In genomic region chr15:22916606-22917350, GRCh38 we compare ENCODE assay signal across 25 cellular contexts.
DNase-seq lines count a peak whose midpoint lies in the region; ATAC-seq, FAIRE-seq and TF ChIP-seq lines count a peak whose summit lies in the region.
"Had no signal": no experiment of that assay in that cellular context is flagged by ENCODE, and none has a peak within 500 bp of the region (broad histone marks: within the 10 kb centered on the region; RNA-seq: fewer than 3 reads in every experiment).

No MANE protein-coding gene starts in this region.

- H3K9ac ChIP-seq in K562 (ENCODE audit: insufficient read depth in 1 of 2, low read depth in 2 of 2, low read length in 2 of 2) (no peak overlapping the region; a peak in 1 of 4 replicates), GM23248 (no peak overlapping the region)

- BruUV-seq in K562 (replicated peaks; lab: Mats Ljungman, UMichigan): TSS peak; percentile 29

- H3K27me3 ChIP-seq in K562 (ENCODE audit: control insufficient read depth in 2 of 2, insufficient read depth in 2 of 2, low read length in 2 of 2): no peaks in the 10 kb centered on the region
- no peaks in the 10 kb centered on the region for H3K27me3 ChIP-seq in GM23248 (replicated peaks; ENCODE audit: insufficient read depth)
- H3K27me3 ChIP-seq: SJSA1 had no signal

- H3K4me3 Mint-ChIP-seq in natural killer cell treated with Interleukin-12 subunit alpha and Interleukin-12 subunit beta and Interleukin-15 and Interleukin-18, amount 100 ng/mL, for 72 hours: no peak overlapping the region
- no peak overlapping the region for H3K4me3 Mint-ChIP-seq in natural killer cell
- no peak overlapping the region for H3K4me3 Mint-ChIP-seq in nephron progenitor cell
- H3K4me3 Mint-ChIP-seq: B cell had no signal

- H3K4me3 ChIP-seq in K562: no peak overlapping the region
- H3K4me3 ChIP-seq in GM23248: no peak overlapping the region
- H3K4me3 ChIP-seq: SJSA1 had no signal

- intact Hi-C loops in natural killer cell (cut with micrococcal nuclease) (no loop called here), K562 (cut with micrococcal nuclease) (no loop called here)

- TF ChIP-seq EP300 in K562 (IDR thresholded peaks at IDR 0.05; ENCODE audit: low read length): no peak

- H3K4me1 ChIP-seq in K562 (replicated peaks in 1 of 2; ENCODE audit: control insufficient read depth in 2 of 2, insufficient read depth in 2 of 2, low read length in 2 of 2) (peaks cover 0 to 7% of the 10 kb centered on the region in 2 experiments; a peak in 1 of 5 replicates), GM23248 (ENCODE audit: insufficient read depth) (peaks cover 2% of the 10 kb centered on the region; the same call in 1 of the 2 replicates)

- peak; percentile 49 for DNase-seq in natural killer cell treated with Interleukin-12 subunit alpha and Interleukin-12 subunit beta and Interleukin-15 and Interleukin-18, amount 100 ng/mL, for 72 hours (ENCODE audit: low spot score)
- DNase-seq in natural killer cell (no peak), K562 (ENCODE audit: extremely low read depth in 1 of 4, low spot score in 3 of 4) (no peak), nephron progenitor cell (no peak), NCI-H526 (lab: John Stamatoyannopoulos, UW) (no peak), GM23248 (no peak), KG1 (lab: John Stamatoyannopoulos, UW) (no peak)
- DNase-seq: Kasumi-1, MV-4-11, NCI-H1105 treated with DMSO at 0.1 percent for 48 hours, NCI-H146, NCI-H1930, NCI-H2107, NCI-H524, NCI-H774, Right ventricle myocardium superior had no signal

- no peaks in the 10 kb centered on the region for H3K79me2 ChIP-seq in K562 (ENCODE audit: control insufficient read depth, insufficient read depth, low read length)
- no peaks in the 10 kb centered on the region for H3K79me2 ChIP-seq in GM23248 (ENCODE audit: insufficient read depth)

- no peaks in the 10 kb centered on the region for H3K36me3 Mint-ChIP-seq in natural killer cell treated with Interleukin-12 subunit alpha and Interleukin-12 subunit beta and Interleukin-15 and Interleukin-18, amount 100 ng/mL, for 72 hours
- H3K36me3 Mint-ChIP-seq in natural killer cell (no peaks in the 10 kb centered on the region), nephron progenitor cell (ENCODE audit: low read depth) (peaks cover 79% of the 10 kb centered on the region)

- no peaks in the 10 kb centered on the region for H3K9me2 ChIP-seq in GM23248 (ENCODE audit: insufficient read depth)

- H3K27ac ChIP-seq in K562 (ENCODE audit: extremely low read depth, low read depth, low read length) (no peak overlapping the region), GM23248 (no peak overlapping the region)
- H3K27ac ChIP-seq: 22Rv1, SJSA1 had no signal

- H2AFZ ChIP-seq in K562 (ENCODE audit: low read depth, low read length) (no peak overlapping the region), GM23248 (no peak overlapping the region)

- peak in 1 of 2 donors; percentile 12 for ATAC-seq in natural killer cell treated with Interleukin-12 subunit alpha and Interleukin-12 subunit beta and Interleukin-15 and Interleukin-18, amount 100 ng/mL, for 72 hours
- ATAC-seq in natural killer cell (no peak), K562 (no peak), GM18867 (IDR thresholded peaks at IDR 0.05; ENCODE audit: unreplicated experiment) (no peak)
- ATAC-seq: HCT116 had no signal

- H3K9me3 ChIP-seq in K562 (replicated peaks; ENCODE audit: control insufficient read depth, insufficient read depth, low read depth, low read length): no peaks in the 10 kb centered on the region
- H3K9me3 ChIP-seq in GM23248 (ENCODE audit: low read depth): no peaks in the 10 kb centered on the region
- H3K9me3 ChIP-seq: SJSA1 had no signal

- no peaks in the 10 kb centered on the region for H3K9me1 ChIP-seq in K562 (ENCODE audit: control insufficient read depth, insufficient read depth, low read length)

- WGBS in K562 (ENCODE audit: insufficient coverage, low coverage, missing lambda C conversion rate): 81% methylated on average over 35 of the region's 36 CpGs
- 92 to 96% methylated on average over 36 of the region's 36 CpGs for WGBS in GM23248 (ENCODE audit: low coverage in 1 of 2, low lambda C conversion rate in 2 of 2, missing lambda C conversion rate in 2 of 2), 2 experiments

- no peaks in the 10 kb centered on the region for H4K20me1 ChIP-seq in K562 (replicated peaks; ENCODE audit: control insufficient read depth, insufficient read depth, low read length)
- no peaks in the 10 kb centered on the region for H4K20me1 ChIP-seq in GM23248 (ENCODE audit: insufficient read depth)

- TF ChIP-seq POLR2A in K562 (conservative IDR thresholded peaks at IDR 0.05): no peak

- H3K4me1 Mint-ChIP-seq in natural killer cell treated with Interleukin-12 subunit alpha and Interleukin-12 subunit beta and Interleukin-15 and Interleukin-18, amount 100 ng/mL, for 72 hours (ENCODE audit: low read depth in 2 of 2): no peaks in the 10 kb centered on the region
- H3K4me1 Mint-ChIP-seq in natural killer cell (no peaks in the 10 kb centered on the region), nephron progenitor cell (no peaks in the 10 kb centered on the region)
- H3K4me1 Mint-ChIP-seq: B cell, IgD-negative memory B cell had no signal

- no peak for TF ChIP-seq RAD21 in K562 (CRISPR knock-in tag; conservative IDR thresholded peaks at IDR 0.05 in 1 of 2, IDR thresholded peaks at IDR 0.05 in 1 of 2)

- H3K36me3 ChIP-seq in K562 (ENCODE audit: control insufficient read depth, insufficient read depth, low read length) (peaks cover 20% of the 10 kb centered on the region; the same call in 2 of the 3 replicates), GM23248 (ENCODE audit: low read depth) (peaks cover 26% of the 10 kb centered on the region)

- CTCF ChIA-PET in K562 (lab: Yijun Ruan, JAX; ENCODE audit: low intra/inter-chr PET ratio): no interaction called here

- no peak for TF ChIP-seq CTCF in natural killer cell (IDR thresholded peaks at IDR 0.05)
- TF ChIP-seq CTCF in K562 (IDR thresholded peaks at IDR 0.05 in 2 of 3, conservative IDR thresholded peaks at IDR 0.05 in 1 of 3; ENCODE audit: insufficient read depth in 2 of 3, low read depth in 1 of 3, low read length in 3 of 3): no peak
- TF ChIP-seq CTCF in nephron progenitor cell (IDR thresholded peaks at IDR 0.05): no peak

- no peak overlapping the region for H3K27ac Mint-ChIP-seq in natural killer cell treated with Interleukin-12 subunit alpha and Interleukin-12 subunit beta and Interleukin-15 and Interleukin-18, amount 100 ng/mL, for 72 hours
- no peak overlapping the region for H3K27ac Mint-ChIP-seq in natural killer cell
- peak overlapping the region; percentile 32 for H3K27ac Mint-ChIP-seq in nephron progenitor cell
- H3K27ac Mint-ChIP-seq: B cell, IgD-negative memory B cell had no signal

- no peaks in the 10 kb centered on the region for H3K9me3 Mint-ChIP-seq in natural killer cell treated with Interleukin-12 subunit alpha and Interleukin-12 subunit beta and Interleukin-15 and Interleukin-18, amount 100 ng/mL, for 72 hours
- no peaks in the 10 kb centered on the region for H3K9me3 Mint-ChIP-seq in natural killer cell
- no peaks in the 10 kb centered on the region for H3K9me3 Mint-ChIP-seq in nephron progenitor cell
- H3K9me3 Mint-ChIP-seq: IgD-negative memory B cell had no signal

- H3K4me2 ChIP-seq in K562 (ENCODE audit: insufficient read depth, low read length): no peak overlapping the region
- no peak overlapping the region for H3K4me2 ChIP-seq in GM23248 (ENCODE audit: unreplicated experiment)

- no peaks in the 10 kb centered on the region for H3F3A ChIP-seq in GM23248 (ENCODE audit: insufficient read depth)

- no peak for FAIRE-seq in K562 (lab: Jason Lieb, UNC)
- FAIRE-seq: D721Med, GM18507, H1 had no signal

- H3K27me3 Mint-ChIP-seq in natural killer cell treated with Interleukin-12 subunit alpha and Interleukin-12 subunit beta and Interleukin-15 and Interleukin-18, amount 100 ng/mL, for 72 hours: no peaks in the 10 kb centered on the region
- H3K27me3 Mint-ChIP-seq in natural killer cell (ENCODE audit: low read depth in 2 of 2) (no peaks in the 10 kb centered on the region), nephron progenitor cell (ENCODE audit: low read depth, poor library complexity) (no peaks in the 10 kb centered on the region)
- H3K27me3 Mint-ChIP-seq: B cell, IgD-negative memory B cell had no signal

- POLR2A ChIA-PET in K562 (lab: Yijun Ruan, JAX): no interaction called here

- in situ Hi-C loops in K562 (cut with MboI) (no loop called here), GM23248 (cut with MboI) (no loop called here)

TF ChIP-seq in K562, 482 proteins besides CTCF, POLR2A, EP300 and RAD21:
- no peak for TF ChIP-seq POLR2AphosphoS5 (IDR thresholded peaks at IDR 0.05; ENCODE audit: control insufficient read depth, insufficient read depth, low read depth, low read length)
- no peak for TF ChIP-seq CBX1 (IDR thresholded peaks at IDR 0.05; ENCODE audit: low read depth)
- no peak for TF ChIP-seq ARID2 (IDR thresholded peaks at IDR 0.05)
- no peak for TF ChIP-seq RHOXF2B (CRISPR knock-in tag; conservative IDR thresholded peaks at IDR 0.05)
- TF ChIP-seq SNIP1 (IDR thresholded peaks at IDR 0.05; ENCODE audit: low read depth): no peak
- no peak for TF ChIP-seq ILK (tag; IDR thresholded peaks at IDR 0.05; ENCODE audit: borderline replicate concordance, low read depth)
- TF ChIP-seq HNRNPLL (IDR thresholded peaks at IDR 0.05; ENCODE audit: low read depth, low read length, poor library complexity, severe bottlenecking): no peak
- TF ChIP-seq POLR2G (IDR thresholded peaks at IDR 0.05; ENCODE audit: low read depth, low read length): 0 out of 2 replicates have a peak, but pooled peaks have one; percentile 19
- TF ChIP-seq BHLHE40 (IDR thresholded peaks at IDR 0.05; ENCODE audit: low read length): no peak
